16 cellular contexts compared by ENCODE assay signal in the genomic region with DNA sequence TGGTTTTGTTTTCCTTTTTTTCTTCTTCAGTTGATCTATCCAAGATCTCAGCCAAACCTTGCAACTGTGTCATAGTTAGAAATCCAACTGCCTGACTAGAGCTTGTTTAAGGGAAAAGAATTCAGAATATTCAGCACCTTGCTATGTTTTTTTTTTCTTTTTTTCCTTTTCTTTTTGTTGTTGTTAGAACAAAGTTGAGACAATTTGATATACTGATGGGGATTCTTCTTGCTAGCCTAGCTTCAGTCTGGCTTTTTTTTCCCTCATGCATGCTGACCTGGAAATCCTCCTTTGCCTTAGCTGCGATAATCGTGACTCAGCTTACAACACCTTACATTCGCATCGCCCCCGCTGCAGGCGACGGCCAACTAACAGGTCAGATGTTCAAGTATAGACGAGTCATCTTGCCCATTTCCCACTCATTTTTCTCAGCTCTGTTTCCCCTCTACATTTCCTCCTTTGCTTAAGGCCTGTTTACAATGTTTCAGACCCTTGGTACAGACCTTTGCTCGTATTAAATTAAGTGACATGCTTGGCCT.
DNase-seq lines count a peak whose midpoint lies in the region; ATAC-seq and TF ChIP-seq lines count a peak whose summit lies in the region.
"Had no signal": no experiment of that assay in that cellular context is flagged by ENCODE, and none has a peak within 500 bp of the region (broad histone marks: within the 10 kb centered on the region; RNA-seq: fewer than 3 reads in every experiment).

No MANE protein-coding gene starts in this region.

- TF ChIP-seq EP300 in upper lobe of left lung (IDR thresholded peaks at IDR 0.05) = no peak

- ATAC-seq in foreskin keratinocyte (peak; percentile 74), HG02678 (IDR thresholded peaks at IDR 0.05; ENCODE audit: unreplicated experiment) (no peak), upper lobe of left lung (ENCODE audit: low FRiP score in 2 of 2) (no peak)

- WGBS in upper lobe of left lung, 2 donors = 85 to 88% methylated on average over 9 of the region's 9 CpGs

- H3K4me1 ChIP-seq in foreskin keratinocyte = peaks cover 10% of the 10 kb centered on the region
- H3K4me1 ChIP-seq in BE2C = no peaks in the 10 kb centered on the region
- peaks cover 0 to 7% (median 0%) of the 10 kb centered on the region in 4 donors for H3K4me1 ChIP-seq in upper lobe of left lung
- H3K4me1 ChIP-seq: prostate gland had no signal

- no peak overlapping the region for H3K27ac ChIP-seq in foreskin keratinocyte
- no peak overlapping the region for H3K27ac ChIP-seq in upper lobe of left lung
- H3K27ac ChIP-seq: coronary artery, prostate gland had no signal

- H3K27me3 ChIP-seq in foreskin keratinocyte (no peaks in the 10 kb centered on the region), BE2C (no peaks in the 10 kb centered on the region), upper lobe of left lung (no peaks in the 10 kb centered on the region)

- H3K4me3 ChIP-seq in retinal pigment epithelial cell (ENCODE audit: low read length) (no peak overlapping the region), BE2C (ENCODE audit: low read depth, low read length) (no peak overlapping the region), upper lobe of left lung (no peak overlapping the region)
- H3K4me3 ChIP-seq: coronary artery, prostate gland had no signal

- H3K9me3 ChIP-seq in BE2C (no peaks in the 10 kb centered on the region), upper lobe of left lung (no peaks in the 10 kb centered on the region)
- H3K9me3 ChIP-seq: prostate gland had no signal

- H3K36me3 ChIP-seq in BE2C (no peaks in the 10 kb centered on the region), upper lobe of left lung (no peaks in the 10 kb centered on the region)
- H3K36me3 ChIP-seq: prostate gland had no signal

- DNase-seq in HCEC 1CT = peak; percentile 50
- DNase-seq in amniotic epithelial cell (ENCODE audit: low read depth) = peak; percentile 74
- peak in 1 of 2 donors; percentile 83 for DNase-seq in foreskin keratinocyte
- DNase-seq in retinal pigment epithelial cell (ENCODE audit: low read depth) = peak; percentile 73
- no peak for DNase-seq in activated CD4-positive, CD25-positive, alpha-beta regulatory T cell (lab: John Stamatoyannopoulos, UW)
- DNase-seq in BE2C = no peak
- no peak for DNase-seq in upper lobe of left lung
- DNase-seq: activated CD4-positive, alpha-beta T cell treated with anti-CD3 and anti-CD28 coated beads, Interleukin-2, amount 50 U/mL, for 4 hours; activated gamma-delta T cell; DMS153; midbrain; NCI-H1105; substantia nigra had no signal

- TF ChIP-seq CTCF in foreskin keratinocyte (conservative IDR thresholded peaks at IDR 0.05) (no peak), retinal pigment epithelial cell (conservative IDR thresholded peaks at IDR 0.05; ENCODE audit: low read depth, low read length) (no peak), BE2C (IDR thresholded peaks at IDR 0.05; ENCODE audit: low read depth, low read length) (no peak), upper lobe of left lung (IDR thresholded peaks at IDR 0.05) (no peak)

- TF ChIP-seq POLR2A in upper lobe of left lung (IDR thresholded peaks at IDR 0.05) = no peak

Comparison
In these comparisons a context has a peak if more than half of its experiments do, and no peak if none do; other contexts are left out.
1. DNase-seq: peak in HCEC 1CT (single experiment), amniotic epithelial cell (single experiment) and retinal pigment epithelial cell (single experiment); none in activated CD4-positive, CD25-positive, alpha-beta regulatory T cell (0 of 4), BE2C (single experiment) and upper lobe of left lung (0 of 2).